In genomic region chr22:38467904-38468760, GRCh38 we compare ENCODE assay signal across 1 cellular context.
A peak's percentile ranks its signal among the peaks of the same experiment; 100 is the strongest.
TF ChIP-seq lines count a peak whose summit lies in the region.

Gene KDELR3 (plus strand): TSS chr22:38468096. CDS start chr22:38468234, 138 bp downstream.

TF ChIP-seq in HepG2, 621 proteins besides CTCF, POLR2A, EP300 and RAD21 (continued from another document):
- peak; percentile 25 for TF ChIP-seq SPEN (CRISPR knock-in tag; IDR thresholded peaks at IDR 0.05; ENCODE audit: low read depth)
- TF ChIP-seq ZNF30 (CRISPR knock-in tag; IDR thresholded peaks at IDR 0.05): no peak
- no peak for TF ChIP-seq ZNF34 (CRISPR knock-in tag; IDR thresholded peaks at IDR 0.05; ENCODE audit: borderline replicate concordance)
- no peak for TF ChIP-seq ZNF468 (CRISPR knock-in tag; IDR thresholded peaks at IDR 0.05)
- peak; percentile 75 for TF ChIP-seq ZNF883 (CRISPR knock-in tag; IDR thresholded peaks at IDR 0.05; ENCODE audit: not compliant biosample characterization)
- 0 out of 2 replicates have a peak, but pooled peaks have one; percentile 48 for TF ChIP-seq ZC3H13 (CRISPR knock-in tag; IDR thresholded peaks at IDR 0.05)
- peak; percentile 32; the same call in 1 of the 2 replicates for TF ChIP-seq UBTF (CRISPR knock-in tag; IDR thresholded peaks at IDR 0.05)
- TF ChIP-seq PHF8 (CRISPR knock-in tag; IDR thresholded peaks at IDR 0.05): peak; percentile 56
- TF ChIP-seq SP2 (CRISPR knock-in tag; IDR thresholded peaks at IDR 0.05): 0 out of 2 replicates have a peak, but pooled peaks have one; percentile 23
- TF ChIP-seq ZNF776 (CRISPR knock-in tag; IDR thresholded peaks at IDR 0.05): 0 out of 2 replicates have a peak, but pooled peaks have one; percentile 19
- no peak for TF ChIP-seq ZNF879 (CRISPR knock-in tag; IDR thresholded peaks at IDR 0.05)
- TF ChIP-seq ZBTB38 (CRISPR knock-in tag; IDR thresholded peaks at IDR 0.05): 0 out of 2 replicates have a peak, but pooled peaks have one; percentile 10
- peak; percentile 42; the same call in 1 of the 2 replicates for TF ChIP-seq PATZ1 (CRISPR knock-in tag; IDR thresholded peaks at IDR 0.05)
- TF ChIP-seq ZNF614 (CRISPR knock-in tag; IDR thresholded peaks at IDR 0.05; ENCODE audit: borderline replicate concordance): no peak
- TF ChIP-seq ZHX1 (CRISPR knock-in tag; IDR thresholded peaks at IDR 0.05; ENCODE audit: low read depth): no peak
